ENCODE assay signal across 10 cellular contexts in genomic region chr12:59736786-59737185, GRCh38.
DNase-seq lines count a peak whose midpoint lies in the region; ATAC-seq, FAIRE-seq and TF ChIP-seq lines count a peak whose summit lies in the region.
"Had no signal": no experiment of that assay in that cellular context is flagged by ENCODE, and none has a peak within 500 bp of the region (broad histone marks: within the 10 kb centered on the region; RNA-seq: fewer than 3 reads in every experiment).

No MANE protein-coding gene starts in this region.

- no peak overlapping the region for H3K4me3 ChIP-seq in CD4-positive, CD25-positive, alpha-beta regulatory T cell (ENCODE audit: low read depth, low read length)
- H3K4me3 ChIP-seq in adipocyte (ENCODE audit: low read length) (no peak overlapping the region), H7 (ENCODE audit: insufficient read depth, low read depth, low read length) (no peak overlapping the region), HepG2 (replicated peaks in 1 of 3; ENCODE audit: insufficient read depth in 1 of 3, low read depth in 2 of 3, low read length in 3 of 3) (no peak overlapping the region)

- FAIRE-seq in HepG2 (lab: Jason Lieb, UNC) = no peak

- ATAC-seq in CD4-positive, CD25-positive, alpha-beta regulatory T cell (ENCODE audit: low read depth in 2 of 2) = no peak
- ATAC-seq in HG03135 (IDR thresholded peaks at IDR 0.05; ENCODE audit: unreplicated experiment) (no peak), HepG2 (no peak)
- ATAC-seq in stimulated activated memory B cell treated with anti-CD40 and anti-IgM and Interleukin-4, amounts not matched to agents 10 μg/mL and 1 μg/mL and 100 μg/mL, for 72 hours = no peak

- H3K9me3 Mint-ChIP-seq in CD4-positive, CD25-positive, alpha-beta regulatory T cell = no peaks in the 10 kb centered on the region
- no peaks in the 10 kb centered on the region for H3K9me3 Mint-ChIP-seq in stimulated activated memory B cell treated with anti-CD40 and anti-IgM and Interleukin-4, amounts not matched to agents 10 μg/mL and 1 μg/mL and 100 μg/mL, for 72 hours
- H3K9me3 Mint-ChIP-seq: dendritic cell treated with granulocyte-macrophage colony-stimulating factor and Interleukin-4, amounts not matched to agents 40 ng/mL and 50 ng/mL, for 4 days had no signal

- BruUV-seq in HepG2 (replicated peaks; lab: Mats Ljungman, UMichigan) = no TSS peak

- no peaks in the 10 kb centered on the region for H4K20me1 ChIP-seq in HepG2 (ENCODE audit: insufficient read depth, low read length)

- in situ Hi-C loops in HepG2 (cut with HindIII; ENCODE audit: extremely low pct_ligation_motif_present, low pct_unique_long_range_greater_than_20kb) = no loop called here

- POLR2A ChIA-PET in HepG2 (lab: Yijun Ruan, JAX) = no interaction called here

- H3K27ac Mint-ChIP-seq in CD4-positive, CD25-positive, alpha-beta regulatory T cell = peak overlapping the region; percentile 15 to 51 (median 31)
- H3K27ac Mint-ChIP-seq in stimulated activated memory B cell treated with anti-CD40 and anti-IgM and Interleukin-4, amounts not matched to agents 10 μg/mL and 1 μg/mL and 100 μg/mL, for 72 hours = no peak overlapping the region
- H3K27ac Mint-ChIP-seq: dendritic cell treated with granulocyte-macrophage colony-stimulating factor and Interleukin-4, amounts not matched to agents 40 ng/mL and 50 ng/mL, for 4 days had no signal

- H2AFZ ChIP-seq in HepG2 (ENCODE audit: low read length) = no peak overlapping the region

- TF ChIP-seq RAD21 in HepG2 (CRISPR knock-in tag; IDR thresholded peaks at IDR 0.05) = no peak

- CTCF ChIA-PET in HepG2 (lab: Yijun Ruan, JAX; ENCODE audit: low intra/inter-chr PET ratio, low total read pairs) = no interaction called here

- TF ChIP-seq POLR2A in HepG2 (IDR thresholded peaks at IDR 0.05; ENCODE audit: insufficient read depth in 1 of 2, low read depth in 2 of 2, low read length in 2 of 2) = no peak

- intact Hi-C loops in HepG2 (cut with micrococcal nuclease; ENCODE audit: unreplicated experiment) = no loop called here

- no peak for DNase-seq in CD4-positive, CD25-positive, alpha-beta regulatory T cell
- peak; percentile 63 for DNase-seq in HuH-7 (ENCODE audit: low spot score)
- DNase-seq in adipocyte (ENCODE audit: low read depth) = peak; percentile 89
- DNase-seq in iPS-NIHi7 (ENCODE audit: extremely low spot score) = peak; percentile 39
- no peak for DNase-seq in H7
- DNase-seq in HepG2 (ENCODE audit: low spot score) = no peak
- DNase-seq: activated CD4-positive, CD25-positive, alpha-beta regulatory T cell treated with anti-CD3 and anti-CD28 coated beads, Interleukin-2, amount 50 U/mL, for 72 hours had no signal

- peaks cover 2% of the 10 kb centered on the region for H3K36me3 ChIP-seq in CD4-positive, CD25-positive, alpha-beta regulatory T cell (ENCODE audit: control insufficient read depth, insufficient read depth, low read length)
- H3K36me3 ChIP-seq in adipocyte (ENCODE audit: control insufficient read depth, insufficient read depth, low read length, severe bottlenecking) = no peaks in the 10 kb centered on the region
- no peaks in the 10 kb centered on the region for H3K36me3 ChIP-seq in H7 (replicated peaks; ENCODE audit: control insufficient read depth, insufficient read depth, low read length)
- H3K36me3 ChIP-seq in HepG2 (replicated peaks in 1 of 2; ENCODE audit: control insufficient read depth in 1 of 2, insufficient read depth in 2 of 2, low read length in 2 of 2) = no peaks in the 10 kb centered on the region

- peaks cover 24% of the 10 kb centered on the region for H3K36me3 Mint-ChIP-seq in CD4-positive, CD25-positive, alpha-beta regulatory T cell
- peaks cover 27% of the 10 kb centered on the region for H3K36me3 Mint-ChIP-seq in stimulated activated memory B cell treated with anti-CD40 and anti-IgM and Interleukin-4, amounts not matched to agents 10 μg/mL and 1 μg/mL and 100 μg/mL, for 72 hours

- no peak overlapping the region for H3K27ac ChIP-seq in CD4-positive, CD25-positive, alpha-beta regulatory T cell (ENCODE audit: insufficient read depth, low read length, poor library complexity, severe bottlenecking)
- H3K27ac ChIP-seq in HepG2 (ENCODE audit: extremely low read length, insufficient read depth, low read length) = no peak overlapping the region

- no peaks in the 10 kb centered on the region for H3K27me3 Mint-ChIP-seq in CD4-positive, CD25-positive, alpha-beta regulatory T cell
- no peaks in the 10 kb centered on the region for H3K27me3 Mint-ChIP-seq in stimulated activated memory B cell treated with anti-CD40 and anti-IgM and Interleukin-4, amounts not matched to agents 10 μg/mL and 1 μg/mL and 100 μg/mL, for 72 hours
- H3K27me3 Mint-ChIP-seq: dendritic cell treated with granulocyte-macrophage colony-stimulating factor and Interleukin-4, amounts not matched to agents 40 ng/mL and 50 ng/mL, for 4 days had no signal

- no peak overlapping the region for H3K4me3 Mint-ChIP-seq in CD4-positive, CD25-positive, alpha-beta regulatory T cell
- no peak overlapping the region for H3K4me3 Mint-ChIP-seq in stimulated activated memory B cell treated with anti-CD40 and anti-IgM and Interleukin-4, amounts not matched to agents 10 μg/mL and 1 μg/mL and 100 μg/mL, for 72 hours
- H3K4me3 Mint-ChIP-seq: dendritic cell treated with granulocyte-macrophage colony-stimulating factor and Interleukin-4, amounts not matched to agents 40 ng/mL and 50 ng/mL, for 4 days had no signal

- no peak overlapping the region for H3K4me2 ChIP-seq in HepG2 (ENCODE audit: low read depth, low read length)

- H3K9ac ChIP-seq in adipocyte (ENCODE audit: low read length) = no peak overlapping the region
- no peak overlapping the region for H3K9ac ChIP-seq in HepG2 (ENCODE audit: insufficient read depth, low read depth, low read length)

- H3K27me3 ChIP-seq in CD4-positive, CD25-positive, alpha-beta regulatory T cell (ENCODE audit: control insufficient read depth, insufficient read depth, low read length) = no peaks in the 10 kb centered on the region
- H3K27me3 ChIP-seq in adipocyte (replicated peaks; ENCODE audit: control insufficient read depth, insufficient read depth, low read length) = no peaks in the 10 kb centered on the region
- H3K27me3 ChIP-seq in H7 (ENCODE audit: control insufficient read depth, insufficient read depth, low read length) = no peaks in the 10 kb centered on the region
- no peaks in the 10 kb centered on the region for H3K27me3 ChIP-seq in HepG2 (ENCODE audit: control insufficient read depth in 1 of 2, insufficient read depth in 2 of 2, low read length in 2 of 2)

- H3K9me3 ChIP-seq in CD4-positive, CD25-positive, alpha-beta regulatory T cell (ENCODE audit: control insufficient read depth in 2 of 2, low read length in 2 of 2) = no peaks in the 10 kb centered on the region
- H3K9me3 ChIP-seq in adipocyte (ENCODE audit: control insufficient read depth, low read length) (no peaks in the 10 kb centered on the region), HepG2 (ENCODE audit: low read length) (no peaks in the 10 kb centered on the region)

- WGBS in HepG2 (ENCODE audit: low lambda C conversion rate) = 0% methylated on average over 1 of the region's 1 CpG

- H3K4me1 ChIP-seq in CD4-positive, CD25-positive, alpha-beta regulatory T cell (ENCODE audit: control insufficient read depth, insufficient read depth, low read length, poor library complexity, severe bottlenecking) = no peaks in the 10 kb centered on the region
- peaks cover 22% of the 10 kb centered on the region for H3K4me1 ChIP-seq in adipocyte (ENCODE audit: control insufficient read depth, insufficient read depth, low read length)
- H3K4me1 ChIP-seq in HepG2 (ENCODE audit: insufficient read depth, low read length) = no peaks in the 10 kb centered on the region

- no peaks in the 10 kb centered on the region for H3K79me2 ChIP-seq in HepG2 (ENCODE audit: insufficient read depth, low read length)

- no peak for TF ChIP-seq CTCF in HepG2 (CRISPR knock-in tag; IDR thresholded peaks at IDR 0.05)

- TF ChIP-seq EP300 in HepG2 (IDR thresholded peaks at IDR 0.05; ENCODE audit: low read depth in 2 of 2, low read length in 2 of 2) (no peak), HepG2 (CRISPR knock-in tag; IDR thresholded peaks at IDR 0.05; ENCODE audit: borderline replicate concordance) (no peak)

- peaks cover 0 to 21% (median 10%) of the 10 kb centered on the region in 4 donors for H3K4me1 Mint-ChIP-seq in CD4-positive, CD25-positive, alpha-beta regulatory T cell
- no peaks in the 10 kb centered on the region for H3K4me1 Mint-ChIP-seq in stimulated activated memory B cell treated with anti-CD40 and anti-IgM and Interleukin-4, amounts not matched to agents 10 μg/mL and 1 μg/mL and 100 μg/mL, for 72 hours

TF ChIP-seq in HepG2, 621 proteins besides CTCF, POLR2A, EP300 and RAD21:
- TF ChIP-seq SPEN (CRISPR knock-in tag; IDR thresholded peaks at IDR 0.05; ENCODE audit: low read depth) = no peak

Comparison
In these comparisons a context has a peak if more than half of its experiments do, and no peak if none do; other contexts are left out.
1. DNase-seq: peak in HuH-7 (single experiment), adipocyte (single experiment) and iPS-NIHi7 (single experiment); none in CD4-positive, CD25-positive, alpha-beta regulatory T cell (0 of 3), H7 (single experiment) and HepG2 (single experiment).